ENCODE assay signal across 6 cellular contexts in genomic region chr21:10383571-10383970, GRCh38.
DNase-seq lines count a peak whose midpoint lies in the region; ATAC-seq, FAIRE-seq and TF ChIP-seq lines count a peak whose summit lies in the region.
"Not testable (repeated sequence)": the region's sequence is repeated elsewhere in the genome, so short reads cannot be mapped to it uniquely, and the experiment has no call there.

No MANE protein-coding gene starts in this region.

- not testable (repeated sequence) for H3K36me3 Mint-ChIP-seq in chondrocyte (ENCODE audit: low read depth)

- H3K27ac ChIP-seq in kidney (ENCODE audit: low read depth in 2 of 2, low read length in 2 of 2); mesendoderm (ENCODE audit: low read depth, low read length); upper lobe of right lung: not testable (repeated sequence)

- no CpG with 5 or more reads among the region's 10 CpGs for WGBS in mesendoderm (ENCODE audit: extremely low coverage, insufficient coverage, low lambda C conversion rate)

- not testable (repeated sequence) for H3K23ac ChIP-seq in mesendoderm (ENCODE audit: low read length)

- intact Hi-C loops in kidney (cut with DNase I); upper lobe of right lung (cut with DNase I): not testable (repeated sequence)

- not testable (repeated sequence) for H3K27me3 Mint-ChIP-seq in chondrocyte (ENCODE audit: low read depth)

- H3K18ac ChIP-seq in mesendoderm (ENCODE audit: low read length): not testable (repeated sequence)

- ATAC-seq in esophagus mucosa: peak; percentile 24
- not testable (repeated sequence) for ATAC-seq in upper lobe of right lung

- not testable (repeated sequence) for H2BK5ac ChIP-seq in mesendoderm (ENCODE audit: low read length)

- not testable (repeated sequence) for H3K56ac ChIP-seq in mesendoderm (ENCODE audit: low read length)

- not testable (repeated sequence) for H3K4me1 ChIP-seq in kidney (ENCODE audit: control insufficient read depth in 1 of 2, insufficient read depth in 1 of 2, low read depth in 1 of 2, low read length in 2 of 2); mesendoderm (ENCODE audit: control insufficient read depth, low read depth, low read length); upper lobe of right lung

- not testable (repeated sequence) for H3K4ac ChIP-seq in mesendoderm (ENCODE audit: low read depth, low read length)

- not testable (repeated sequence) for H2BK120ac ChIP-seq in mesendoderm (ENCODE audit: low read depth, low read length)

- H4K8ac ChIP-seq in mesendoderm (ENCODE audit: low read depth, low read length): not testable (repeated sequence)

- not testable (repeated sequence) for H3K27ac Mint-ChIP-seq in chondrocyte (ENCODE audit: unreplicated experiment)

- not testable (repeated sequence) for H2AK5ac ChIP-seq in mesendoderm (ENCODE audit: low read length)

- not testable (repeated sequence) for H3K4me2 ChIP-seq in mesendoderm (ENCODE audit: low read length)

- H3K79me2 ChIP-seq in mesendoderm (ENCODE audit: control insufficient read depth, insufficient read depth, low read length): not testable (repeated sequence)

- not testable (repeated sequence) for H3K4me3 Mint-ChIP-seq in chondrocyte (ENCODE audit: unreplicated experiment)

- not testable (repeated sequence) for H3K36me3 ChIP-seq in H7 (replicated peaks; ENCODE audit: control insufficient read depth, insufficient read depth, low read length); kidney (ENCODE audit: control insufficient read depth in 1 of 2, insufficient read depth in 2 of 2, low read length in 2 of 2); mesendoderm (ENCODE audit: control insufficient read depth, insufficient read depth, low read length); upper lobe of right lung

- H3K4me1 Mint-ChIP-seq in chondrocyte (ENCODE audit: low read depth): not testable (repeated sequence)

- not testable (repeated sequence) for H3K27me3 ChIP-seq in H7 (ENCODE audit: control insufficient read depth, insufficient read depth, low read length); mesendoderm (ENCODE audit: insufficient read depth, low read length, poor library complexity); upper lobe of right lung

- H3K9me3 ChIP-seq in kidney (ENCODE audit: control insufficient read depth in 1 of 2, low read length in 2 of 2) (peaks cover 0 to 15% of the 10 kb centered on the region in 2 donors), upper lobe of right lung (peaks cover 16% of the 10 kb centered on the region)

- H4K5ac ChIP-seq in mesendoderm (ENCODE audit: low read length): not testable (repeated sequence)

- not testable (repeated sequence) for H2BK15ac ChIP-seq in mesendoderm (replicated peaks; ENCODE audit: low read depth)

- not testable (repeated sequence) for H3K9me3 Mint-ChIP-seq in chondrocyte (ENCODE audit: low read depth)

- not testable (repeated sequence) for FAIRE-seq in kidney (lab: Jason Lieb, UNC)

- DNase-seq in H7: peak; percentile 4
- peak; percentile 95 for DNase-seq in chondrocyte (ENCODE audit: low spot score)
- peak; percentile 75 for DNase-seq in kidney
- not testable (repeated sequence) for DNase-seq in mesendoderm
- peak; percentile 64 for DNase-seq in upper lobe of right lung

- not testable (repeated sequence) for TF ChIP-seq CTCF in chondrocyte (IDR thresholded peaks at IDR 0.05); kidney (IDR thresholded peaks at IDR 0.05; ENCODE audit: borderline replicate concordance, extremely low read depth, insufficient read depth); upper lobe of right lung (IDR thresholded peaks at IDR 0.05)

- not testable (repeated sequence) for H3K9ac ChIP-seq in kidney (ENCODE audit: low read length in 2 of 2); mesendoderm (ENCODE audit: low read length)

- not testable (repeated sequence) for H3K4me3 ChIP-seq in H7 (ENCODE audit: insufficient read depth, low read depth, low read length); kidney (ENCODE audit: low read length in 2 of 2); upper lobe of right lung
- peak overlapping the region; percentile 45 for H3K4me3 ChIP-seq in mesendoderm (ENCODE audit: low read length)

- not testable (repeated sequence) for H3K79me1 ChIP-seq in mesendoderm (ENCODE audit: low read length)
